ENCODE assay signal across 30 cellular contexts in the genomic region with DNA sequence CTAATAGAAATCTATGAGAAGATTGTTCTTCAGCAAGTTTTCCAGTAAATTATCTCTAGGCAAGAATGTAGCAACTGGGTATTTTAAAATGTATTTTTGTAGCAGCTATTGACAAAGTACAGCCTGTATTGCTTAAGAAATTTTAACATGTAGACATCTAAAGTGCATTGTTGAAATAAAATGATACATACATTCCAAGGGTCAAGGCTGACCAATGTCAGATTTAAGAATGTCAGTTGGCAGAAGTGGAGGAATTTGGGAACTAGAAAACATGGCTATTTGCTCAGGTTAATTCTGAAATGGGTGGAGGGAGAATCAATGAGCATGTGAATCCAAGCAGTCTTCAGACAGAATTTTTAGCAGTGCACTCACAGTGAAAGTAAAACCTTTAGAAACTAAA. TPM values are rescaled to one million over a fixed set of nuclear protein-coding genes. Genes with fewer than 3 reads are reported as not detected.
DNase-seq lines count a peak whose midpoint lies in the region; ATAC-seq, FAIRE-seq and TF ChIP-seq lines count a peak whose summit lies in the region.
"Had no signal": no experiment of that assay in that cellular context is flagged by ENCODE, and none has a peak within 500 bp of the region (broad histone marks: within the 10 kb centered on the region; RNA-seq: fewer than 3 reads in every experiment).

No MANE protein-coding gene starts in this region.

- POLR2A ChIA-PET in endothelial cell of umbilical vein (lab: Charles Lee), result no interaction called here

- H3K9ac ChIP-seq in endothelial cell of umbilical vein (replicated peaks; ENCODE audit: extremely low read depth, insufficient read depth, low read length), result no peak overlapping the region

- TF ChIP-seq CTCF in endothelial cell of umbilical vein (IDR thresholded peaks at IDR 0.05; ENCODE audit: extremely low read depth in 1 of 2, insufficient read depth in 1 of 2, low read depth in 1 of 2, low read length in 2 of 2) (no peak), lower lobe of right lung (IDR thresholded peaks at IDR 0.05) (no peak), psoas muscle (IDR thresholded peaks at IDR 0.05) (no peak), thyroid gland (IDR thresholded peaks at IDR 0.05) (no peak)

- H3K4me1 ChIP-seq in ACC112 (ENCODE audit: control insufficient read depth, insufficient read depth, low read length, unreplicated experiment), result peaks cover 30% of the 10 kb centered on the region
- peaks cover 25% of the 10 kb centered on the region for H3K4me1 ChIP-seq in endothelial cell of umbilical vein (ENCODE audit: control insufficient read depth, extremely low read depth, insufficient read depth, low read length)
- peaks cover 42% of the 10 kb centered on the region for H3K4me1 ChIP-seq in lower lobe of right lung
- H3K4me1 ChIP-seq in psoas muscle, result no peaks in the 10 kb centered on the region
- H3K4me1 ChIP-seq in thyroid gland, result peaks cover 16 to 23% of the 10 kb centered on the region in 2 donors

- H3K27me3 ChIP-seq in ACC112 (ENCODE audit: insufficient read depth, low read length) (no peaks in the 10 kb centered on the region), endothelial cell of umbilical vein (ENCODE audit: control insufficient read depth in 2 of 2, insufficient read depth in 2 of 2, low read length in 2 of 2) (no peaks in the 10 kb centered on the region), lower lobe of right lung (ENCODE audit: low read depth) (no peaks in the 10 kb centered on the region), psoas muscle (ENCODE audit: insufficient read depth in 3 of 3, low read length in 2 of 3) (peaks cover 0 to 5% (median 0%) of the 10 kb centered on the region in 3 donors), thyroid gland (no peaks in the 10 kb centered on the region)
- H3K27me3 ChIP-seq: brain microvascular endothelial cell, foreskin keratinocyte, heart right ventricle, upper lobe of right lung had no signal

- no peak for TF ChIP-seq POLR2A in endothelial cell of umbilical vein (IDR thresholded peaks at IDR 0.05; ENCODE audit: low read depth, low read length)
- TF ChIP-seq POLR2A in thyroid gland (IDR thresholded peaks at IDR 0.05), result no peak

- H2AFZ ChIP-seq in ACC112 (ENCODE audit: low read length, unreplicated experiment), result no peak overlapping the region
- H2AFZ ChIP-seq in endothelial cell of umbilical vein (ENCODE audit: low read depth, low read length), result no peak overlapping the region

- no peaks in the 10 kb centered on the region for H3K9me1 ChIP-seq in endothelial cell of umbilical vein (replicated peaks; ENCODE audit: control insufficient read depth, extremely low read depth, insufficient read depth, low read length)

- H3K79me2 ChIP-seq in ACC112 (ENCODE audit: control insufficient read depth, insufficient read depth, low read length, unreplicated experiment) (no peaks in the 10 kb centered on the region), endothelial cell of umbilical vein (ENCODE audit: control insufficient read depth, insufficient read depth, low read length) (no peaks in the 10 kb centered on the region)

- DNase-seq in HCEC 1CT (peak; percentile 29), endothelial cell of umbilical vein (ENCODE audit: low read depth, low spot score) (no peak), lower lobe of right lung (no peak), psoas muscle (no peak), DMS114 treated with DMSO at 0.1 percent for 48 hours (lab: John Stamatoyannopoulos, UW; ENCODE audit: unreplicated experiment) (no peak), thyroid gland (no peak)
- no peak for DNase-seq in stimulated activated CD4-positive, alpha-beta T cell treated with anti-CD3 and anti-CD28 coated beads, Interleukin-4, amount 100 ng/mL, for 24 hours
- DNase-seq: 8988T; activated CD8-positive, alpha-beta memory T cell treated with anti-CD3 and anti-CD28 coated beads, Interleukin-2, amount 10 ng/mL, durations not matched to agents 7 days and 5 days; activated naive CD4-positive, alpha-beta T cell treated with Interleukin-2 at 50 U/mL for 16 hours; AML-193; brain microvascular endothelial cell; CD4-positive, alpha-beta T cell; foreskin keratinocyte; heart right ventricle; KG1; mucosa of descending colon; NCI-H1092 treated with DMSO at 0.1 percent for 48 hours; NCI-H187 treated with DMSO at 0.1 percent for 48 hours; NCI-H2171; NCI-H510A; stimulated activated naive CD4-positive, alpha-beta T cell; upper lobe of right lung had no signal

- H3K4me3 ChIP-seq in ACC112 (ENCODE audit: low read depth, low read length) (no peak overlapping the region), endothelial cell of umbilical vein (replicated peaks in 1 of 3; ENCODE audit: insufficient read depth in 1 of 3, low read depth in 1 of 3, low read length in 3 of 3) (no peak overlapping the region), lower lobe of right lung (no peak overlapping the region), psoas muscle (no peak overlapping the region), thyroid gland (replicated peaks in 1 of 3) (no peak overlapping the region)
- H3K4me3 ChIP-seq: heart right ventricle, mucosa of descending colon, skin epidermis, upper lobe of right lung had no signal

- CTCF ChIA-PET in endothelial cell of umbilical vein (lab: Charles Lee), result interaction anchor here (0.5 to 4.9 kb wide), 2 partner anchors 39 to 56 kb away, joined by 3 to 58 read pairs; a partner anchor contains a TSS

- no peak for ATAC-seq in lower lobe of right lung
- no peak for ATAC-seq in psoas muscle
- ATAC-seq: activated CD8-positive, alpha-beta memory T cell treated with anti-CD3 and anti-CD28 coated beads, Interleukin-2, amount 10 ng/mL, durations not matched to agents 7 days and 5 days; foreskin keratinocyte; heart right ventricle; mucosa of descending colon; upper lobe of right lung had no signal

- no TSS peak for BruUV-seq in endothelial cell of umbilical vein (replicated peaks; lab: Mats Ljungman, UMichigan)

- no peaks in the 10 kb centered on the region for H3K36me3 ChIP-seq in ACC112 (ENCODE audit: insufficient read depth, low read length)
- H3K36me3 ChIP-seq in endothelial cell of umbilical vein (ENCODE audit: control insufficient read depth in 2 of 2, extremely low read depth in 1 of 2, insufficient read depth in 2 of 2, low read length in 2 of 2), result no peaks in the 10 kb centered on the region
- H3K36me3 ChIP-seq in lower lobe of right lung, result no peaks in the 10 kb centered on the region
- no peaks in the 10 kb centered on the region for H3K36me3 ChIP-seq in psoas muscle (ENCODE audit: insufficient read depth in 1 of 2, low read depth in 1 of 2)
- no peaks in the 10 kb centered on the region for H3K36me3 ChIP-seq in thyroid gland
- H3K36me3 ChIP-seq: brain microvascular endothelial cell, heart right ventricle, upper lobe of right lung had no signal

- intact Hi-C loops in endothelial cell of umbilical vein (cut with micrococcal nuclease), result no loop called here
- intact Hi-C loops in lower lobe of right lung (cut with DNase I), result no loop called here
- intact Hi-C loops in psoas muscle (cut with DNase I), result loop anchor here in 1 of 2 donors (10.0 kb wide), 1 partner anchor 50 kb away; no protein-coding TSS in a partner anchor
- intact Hi-C loops in thyroid gland (cut with DNase I), result no loop called here

- peak overlapping the region; percentile 74 for H3K27ac ChIP-seq in ACC112 (ENCODE audit: low read depth, low read length)
- no peak overlapping the region for H3K27ac ChIP-seq in endothelial cell of umbilical vein (ENCODE audit: insufficient read depth, low read depth, low read length)
- H3K27ac ChIP-seq in lower lobe of right lung, result peak overlapping the region; percentile 70
- no peak overlapping the region for H3K27ac ChIP-seq in psoas muscle
- peak overlapping the region in 1 of 3 donors; percentile 16 for H3K27ac ChIP-seq in thyroid gland
- H3K27ac ChIP-seq: brain microvascular endothelial cell had no signal

- dilution Hi-C loops in endothelial cell of umbilical vein (cut with MboI; ENCODE audit: extremely low pct_ligation_motif_present, low sequenced_read_pairs), result no loop called here

- no peak overlapping the region for H3K4me2 ChIP-seq in endothelial cell of umbilical vein (ENCODE audit: insufficient read depth, low read length)

- H3K9me3 ChIP-seq in endothelial cell of umbilical vein (replicated peaks; ENCODE audit: control insufficient read depth, insufficient read depth, low read length), result no peaks in the 10 kb centered on the region
- no peaks in the 10 kb centered on the region for H3K9me3 ChIP-seq in lower lobe of right lung
- H3K9me3 ChIP-seq in psoas muscle, result no peaks in the 10 kb centered on the region
- H3K9me3 ChIP-seq in thyroid gland, result no peaks in the 10 kb centered on the region
- H3K9me3 ChIP-seq: heart right ventricle, mucosa of descending colon, upper lobe of right lung had no signal

- FAIRE-seq in endothelial cell of umbilical vein (lab: Jason Lieb, UNC), result peak; percentile 55
- FAIRE-seq: D721Med, GM18507, GM19239, H1, TTC549 had no signal

- H4K20me1 ChIP-seq in endothelial cell of umbilical vein (replicated peaks; ENCODE audit: control insufficient read depth, extremely low read depth, insufficient read depth, low read length), result no peaks in the 10 kb centered on the region

TF ChIP-seq in endothelial cell of umbilical vein, 7 proteins besides CTCF, POLR2A, EP300 and RAD21:
- TF ChIP-seq, protein P1, sequence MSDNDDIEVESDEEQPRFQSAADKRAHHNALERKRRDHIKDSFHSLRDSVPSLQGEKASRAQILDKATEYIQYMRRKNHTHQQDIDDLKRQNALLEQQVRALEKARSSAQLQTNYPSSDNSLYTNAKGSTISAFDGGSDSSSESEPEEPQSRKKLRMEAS (IDR thresholded peaks at IDR 0.05; ENCODE audit: insufficient read depth, insufficient read length), result no peak
- TF ChIP-seq MYC (IDR thresholded peaks at IDR 0.05; ENCODE audit: low read depth, low read length) (no peak), EZH2 (IDR thresholded peaks at IDR 0.05; ENCODE audit: borderline replicate concordance, low read depth, low read length, severe bottlenecking) (no peak)

RNA-seq across cellular contexts. Expression of a gene that starts 57.5 kb away (rescaled TPM):
- total RNA-seq in endothelial cell of umbilical vein (25.3 and 25.7 TPM in 2 replicates), lower lobe of right lung (18.1 TPM), psoas muscle (1 to 10 TPM; 2.4 to 6.3 (median 4.2) TPM), thyroid gland (10 to 100 TPM; 11.8 to 20.1 (median 14.5) TPM)
- polyA plus RNA-seq in endothelial cell of umbilical vein (12.8 and 14.9 TPM in 2 replicates), psoas muscle (1 to 10 TPM; 1.4 to 5.8 (median 2.0) TPM)
- polyA plus RNA-seq in endothelial cell of umbilical vein (2011; cell fraction: cytosol; rRNA removed), result 10.2 and 10.4 TPM in 2 replicates
- polyA plus RNA-seq in endothelial cell of umbilical vein (2011; cell fraction: nucleus; rRNA removed), result 60.3 and 64.0 TPM in 2 replicates
- polyA plus RNA-seq in endothelial cell of umbilical vein (2012), result 12.8 and 15.4 TPM in 2 replicates
- 50.4 and 51.5 TPM in 2 replicates for polyA minus RNA-seq in endothelial cell of umbilical vein
- polyA minus RNA-seq in endothelial cell of umbilical vein (2011; cell fraction: cytosol; rRNA and poly(A)+ RNA removed), result 13.3 TPM
- 52.0 and 72.2 TPM in 2 replicates for polyA minus RNA-seq in endothelial cell of umbilical vein (2011; cell fraction: nucleus; rRNA and poly(A)+ RNA removed)

Comparison
In these comparisons a context has a peak if more than half of its experiments do, and no peak if none do; other contexts are left out.
1. H3K27ac ChIP-seq: peak in ACC112 (single experiment) and lower lobe of right lung (single experiment); none in endothelial cell of umbilical vein (single experiment) and psoas muscle (single experiment).